ENCODE assay signal across 28 cellular contexts in the genomic region with DNA sequence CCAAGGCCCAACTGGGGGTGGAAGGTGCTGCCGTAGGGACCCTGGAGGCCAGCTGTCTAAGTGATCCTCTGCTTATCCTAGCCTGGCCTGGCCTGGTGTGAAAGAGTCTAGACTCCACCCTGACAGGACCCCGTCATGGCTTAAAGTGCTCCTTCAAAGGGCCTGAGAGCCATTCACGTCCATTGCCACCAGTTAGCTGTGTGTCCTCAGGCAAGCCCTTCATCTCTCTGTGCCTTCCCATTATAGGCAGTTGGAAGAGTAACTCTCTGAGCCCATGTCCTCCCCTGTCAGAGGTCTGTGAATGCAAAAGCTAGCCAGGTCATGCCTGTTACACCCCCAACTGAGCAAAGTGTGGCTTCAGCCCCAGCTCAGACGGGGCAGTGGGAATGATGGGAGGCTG.
"Had no signal": no experiment of that assay in that cellular context is flagged by ENCODE, and none has a peak within 500 bp of the region (broad histone marks: within the 10 kb centered on the region; RNA-seq: fewer than 3 reads in every experiment).

No MANE protein-coding gene starts in this region.

- H3K27ac Mint-ChIP-seq: activated CD4-positive, alpha-beta T cell treated with anti-CD3 and anti-CD28 coated beads, Interleukin-2, amount 10 ng/mL, durations not matched to agents 7 days and 5 days; nephron progenitor cell had no signal

- H3K4me3 Mint-ChIP-seq: activated CD4-positive, alpha-beta T cell treated with anti-CD3 and anti-CD28 coated beads, Interleukin-2, amount 10 ng/mL, durations not matched to agents 7 days and 5 days; activated CD8-positive, alpha-beta T cell treated with anti-CD3 and anti-CD28 coated beads for 36 hours; activated T-cell treated with anti-CD3 and anti-CD28 coated beads, Interleukin-2, amount 50 U/mL, for 4 hours; activated T-helper 17 cell treated with anti-CD3 and anti-CD28 coated beads, Interleukin-2, amount 50 U/mL, for 72 hours; dendritic cell treated with granulocyte-macrophage colony-stimulating factor and Interleukin-4, amounts not matched to agents 40 ng/mL and 50 ng/mL, for 4 days; nephron progenitor cell had no signal

- FAIRE-seq: astrocyte, pancreas had no signal

- H3K27me3 Mint-ChIP-seq: activated CD4-positive, alpha-beta T cell treated with anti-CD3 and anti-CD28 coated beads, Interleukin-2, amount 10 ng/mL, durations not matched to agents 7 days and 5 days; activated CD8-positive, alpha-beta T cell treated with anti-CD3 and anti-CD28 coated beads for 36 hours; activated T-helper 17 cell treated with anti-CD3 and anti-CD28 coated beads, Interleukin-2, amount 50 U/mL, for 72 hours had no signal

- DNase-seq: activated CD4-positive, alpha-beta T cell treated with anti-CD3 and anti-CD28 coated beads, Interleukin-2, amount 10 ng/mL, durations not matched to agents 7 days and 5 days; activated CD4-positive, CD25-positive, alpha-beta regulatory T cell treated with anti-CD3 and anti-CD28 coated beads, Interleukin-2, amount 50 U/mL, for 72 hours; activated gamma-delta T cell treated with Interleukin-2 at 50 U/mL for 16 hours; activated naive CD4-positive, alpha-beta T cell treated with anti-CD3 and anti-CD28 coated beads, Interleukin-2, amount 50 U/mL, for 16 hours; activated T-cell treated with anti-CD3 and anti-CD28 coated beads, Interleukin-2, amount 50 U/mL, for 4 hours; amniotic stem cell; caudate nucleus; esophagus squamous epithelium; foreskin melanocyte; heart right ventricle; kidney glomerular epithelial cell; lower lobe of right lung; mesendoderm; nephron progenitor cell; psoas muscle; stimulated activated CD4-positive, alpha-beta T cell treated with anti-CD3 and anti-CD28 coated beads, Interleukin-1b, Interleukin-23, amount 100 ng/mL, for 48 hours; stimulated activated CD4-positive, alpha-beta T cell treated with anti-CD3 and anti-CD28 coated beads, Interleukin-4, amount 100 ng/mL, for 4 hours; stimulated activated CD8-positive, alpha-beta memory T cell treated with anti-CD3 and anti-CD28 coated beads, Interleukin-4, amount 100 ng/mL, for 48 hours; T-helper 1 cell; T1000; tibial artery; WERI-Rb-1 had no signal

- ATAC-seq: activated T-helper 17 cell treated with anti-CD3 and anti-CD28 coated beads, Interleukin-2, amount 50 U/mL, for 72 hours; heart right ventricle; left lobe of liver; lower lobe of right lung; psoas muscle had no signal

- H3K9me3 Mint-ChIP-seq: activated CD4-positive, alpha-beta T cell treated with anti-CD3 and anti-CD28 coated beads, Interleukin-2, amount 10 ng/mL, durations not matched to agents 7 days and 5 days; activated CD8-positive, alpha-beta T cell treated with anti-CD3 and anti-CD28 coated beads for 36 hours; activated T-cell treated with anti-CD3 and anti-CD28 coated beads, Interleukin-2, amount 50 U/mL, for 4 hours; activated T-helper 17 cell treated with anti-CD3 and anti-CD28 coated beads, Interleukin-2, amount 50 U/mL, for 72 hours; dendritic cell treated with granulocyte-macrophage colony-stimulating factor and Interleukin-4, amounts not matched to agents 40 ng/mL and 50 ng/mL, for 4 days; nephron progenitor cell had no signal
